ENCODE assay signal across 1 cellular context in the genomic region with DNA sequence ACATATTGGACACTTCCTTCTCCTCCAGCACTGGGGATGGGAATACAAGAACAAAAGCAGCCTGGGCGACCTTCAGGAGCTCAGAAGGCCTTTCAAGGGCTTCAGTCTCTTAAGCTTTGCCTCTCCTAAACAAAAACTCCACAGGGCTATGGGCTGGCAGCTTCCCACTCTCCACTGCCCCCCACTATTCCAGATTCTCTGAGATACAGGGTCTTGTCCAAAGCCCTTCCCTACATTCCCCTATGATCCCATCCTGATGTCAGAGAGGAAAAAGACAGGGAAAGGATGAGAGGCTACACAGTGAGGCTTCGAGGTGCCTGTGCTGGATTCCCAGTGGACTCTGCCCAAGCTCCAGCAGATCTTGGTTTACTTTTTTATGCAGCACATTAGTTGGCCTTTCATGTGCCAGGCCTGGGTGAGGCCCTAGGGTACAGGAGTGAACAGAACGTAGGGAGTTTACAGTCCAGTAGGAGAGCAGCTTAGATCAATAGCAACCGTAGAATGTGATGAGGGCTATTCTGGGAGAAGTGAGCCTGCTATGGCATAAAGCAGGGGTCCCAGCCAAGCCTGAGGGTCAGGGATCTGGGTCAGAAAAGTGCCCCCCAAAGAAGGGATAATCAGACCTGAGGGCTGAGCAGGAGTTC.
TF ChIP-seq lines count a peak whose summit lies in the region.

No MANE protein-coding gene starts in this region.

TF ChIP-seq in H1, 55 proteins besides CTCF, POLR2A, EP300 and RAD21 (continued from another document):
- TF ChIP-seq KDM1A (IDR thresholded peaks at IDR 0.05; ENCODE audit: borderline replicate concordance, low read length) (no peak), SP4 (IDR thresholded peaks at IDR 0.05; ENCODE audit: low read length) (no peak), RBBP5 (IDR thresholded peaks at IDR 0.05; ENCODE audit: borderline replicate concordance, low read depth, low read length) (no peak), KDM4A (IDR thresholded peaks at IDR 0.05; ENCODE audit: low read depth, low read length, severe bottlenecking) (no peak), SIN3A (conservative IDR thresholded peaks at IDR 0.05 in 1 of 2, IDR thresholded peaks at IDR 0.05 in 1 of 2; ENCODE audit: low read depth in 1 of 2, low read length in 2 of 2) (no peak), CTBP2 (IDR thresholded peaks at IDR 0.05; ENCODE audit: borderline replicate concordance, insufficient read depth, insufficient read length, low read length) (no peak), RFX5 (IDR thresholded peaks at IDR 0.05; ENCODE audit: borderline replicate concordance, low read depth, low read length) (no peak), RXRA (IDR thresholded peaks at IDR 0.05; ENCODE audit: insufficient read depth, low read depth, low read length) (no peak), NANOG (IDR thresholded peaks at IDR 0.05; ENCODE audit: insufficient read depth, low read depth, low read length, poor library complexity, severe bottlenecking) (no peak), CREB1 (IDR thresholded peaks at IDR 0.05) (no peak), SP2 (IDR thresholded peaks at IDR 0.05; ENCODE audit: low read length) (no peak)
- TF ChIP-seq, protein P1, sequence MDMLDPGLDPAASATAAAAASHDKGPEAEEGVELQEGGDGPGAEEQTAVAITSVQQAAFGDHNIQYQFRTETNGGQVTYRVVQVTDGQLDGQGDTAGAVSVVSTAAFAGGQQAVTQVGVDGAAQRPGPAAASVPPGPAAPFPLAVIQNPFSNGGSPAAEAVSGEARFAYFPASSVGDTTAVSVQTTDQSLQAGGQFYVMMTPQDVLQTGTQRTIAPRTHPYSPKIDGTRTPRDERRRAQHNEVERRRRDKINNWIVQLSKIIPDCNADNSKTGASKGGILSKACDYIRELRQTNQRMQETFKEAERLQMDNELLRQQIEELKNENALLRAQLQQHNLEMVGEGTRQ (IDR thresholded peaks at IDR 0.05; ENCODE audit: low read length): no peak
TF ChIP-seq in H1: peak in this region for 0.
